31 cellular contexts compared by ENCODE assay signal in genomic region chr2:209809256-209809655, GRCh38. TPM values are rescaled to one million over a fixed set of nuclear protein-coding genes. Genes with fewer than 3 reads are reported as not detected.
"Had no signal": no experiment of that assay in that cellular context is flagged by ENCODE, and none has a peak within 500 bp of the region (broad histone marks: within the 10 kb centered on the region; RNA-seq: fewer than 3 reads in every experiment).

No MANE protein-coding gene starts in this region.

- H3K4me1 ChIP-seq: esophagus muscularis mucosa, foreskin keratinocyte, gastrocnemius medialis had no signal

- H3K27me3 ChIP-seq: brain microvascular endothelial cell, esophagus muscularis mucosa, foreskin keratinocyte, gastrocnemius medialis, heart left ventricle had no signal

- ATAC-seq: activated naive CD4-positive, alpha-beta T cell treated with anti-CD3 and anti-CD28 coated beads, Interleukin-2, amount 50 U/mL, for 72 hours; activated T-cell treated with anti-CD3 and anti-CD28 coated beads, Interleukin-2, amount 50 U/mL, for 72 hours; effector memory CD8-positive, alpha-beta T cell; foreskin keratinocyte; gastrocnemius medialis; T-helper 17 cell had no signal

- H3K36me3 Mint-ChIP-seq: activated naive CD4-positive, alpha-beta T cell treated with anti-CD3 and anti-CD28 coated beads, Interleukin-2, amount 10 ng/mL, durations not matched to agents 7 days and 5 days; activated naive CD4-positive, alpha-beta T cell treated with anti-CD3 and anti-CD28 coated beads, Interleukin-2, amount 50 U/mL, for 72 hours; activated naive CD8-positive, alpha-beta T cell treated with anti-CD3 and anti-CD28 coated beads, Interleukin-2, amount 10 ng/mL, durations not matched to agents 7 days and 5 days had no signal

- H3K4me3 ChIP-seq: esophagus muscularis mucosa, gastrocnemius medialis, heart left ventricle had no signal

- H3K9me3 ChIP-seq: esophagus muscularis mucosa, gastrocnemius medialis, heart left ventricle had no signal

- H3K4me1 Mint-ChIP-seq: activated CD4-positive, alpha-beta memory T cell treated with anti-CD3 and anti-CD28 coated beads, Interleukin-2, amount 10 ng/mL, durations not matched to agents 7 days and 5 days; activated CD4-positive, alpha-beta T cell treated with anti-CD3 and anti-CD28 coated beads, Interleukin-2, amount 10 ng/mL, durations not matched to agents 7 days and 5 days; activated naive CD4-positive, alpha-beta T cell treated with anti-CD3 and anti-CD28 coated beads, Interleukin-2, amount 10 ng/mL, durations not matched to agents 7 days and 5 days; activated naive CD8-positive, alpha-beta T cell treated with anti-CD3 and anti-CD28 coated beads, Interleukin-2, amount 10 ng/mL, durations not matched to agents 7 days and 5 days; T-helper 17 cell had no signal

- H3K27ac ChIP-seq: brain microvascular endothelial cell, esophagus muscularis mucosa, foreskin keratinocyte, gastrocnemius medialis, heart left ventricle, WERI-Rb-1 had no signal

- H3K27me3 Mint-ChIP-seq: activated CD4-positive, alpha-beta memory T cell treated with anti-CD3 and anti-CD28 coated beads, Interleukin-2, amount 10 ng/mL, durations not matched to agents 7 days and 5 days; activated CD4-positive, alpha-beta T cell treated with anti-CD3 and anti-CD28 coated beads, Interleukin-2, amount 10 ng/mL, durations not matched to agents 7 days and 5 days; activated naive CD4-positive, alpha-beta T cell treated with anti-CD3 and anti-CD28 coated beads, Interleukin-2, amount 10 ng/mL, durations not matched to agents 7 days and 5 days; activated naive CD8-positive, alpha-beta T cell treated with anti-CD3 and anti-CD28 coated beads, Interleukin-2, amount 10 ng/mL, durations not matched to agents 7 days and 5 days; T-helper 17 cell had no signal

- H3K27ac Mint-ChIP-seq: activated CD4-positive, alpha-beta memory T cell treated with anti-CD3 and anti-CD28 coated beads, Interleukin-2, amount 10 ng/mL, durations not matched to agents 7 days and 5 days; activated CD4-positive, alpha-beta T cell treated with anti-CD3 and anti-CD28 coated beads, Interleukin-2, amount 10 ng/mL, durations not matched to agents 7 days and 5 days; activated naive CD4-positive, alpha-beta T cell treated with anti-CD3 and anti-CD28 coated beads, Interleukin-2, amount 10 ng/mL, durations not matched to agents 7 days and 5 days; activated naive CD8-positive, alpha-beta T cell treated with anti-CD3 and anti-CD28 coated beads, Interleukin-2, amount 10 ng/mL, durations not matched to agents 7 days and 5 days; activated T-cell treated with anti-CD3 and anti-CD28 coated beads, Interleukin-2, amount 50 U/mL, for 24 hours; activated T-cell treated with anti-CD3 and anti-CD28 coated beads, Interleukin-2, amount 50 U/mL, for 72 hours; effector memory CD8-positive, alpha-beta T cell; T-helper 17 cell; T-helper 2 cell treated with Interferon-gamma antibody and Interleukin-4, amounts not matched to agents 5 μg/mL and 100 μg/mL, for 36 hours had no signal

- DNase-seq: activated CD4-positive, alpha-beta memory T cell treated with anti-CD3 and anti-CD28 coated beads, Interleukin-2, amount 10 ng/mL, durations not matched to agents 7 days and 5 days; activated CD4-positive, alpha-beta T cell treated with anti-CD3 and anti-CD28 coated beads for 1 hour; activated CD4-positive, alpha-beta T cell treated with anti-CD3 and anti-CD28 coated beads for 4 hours; activated CD4-positive, alpha-beta T cell treated with anti-CD3 and anti-CD28 coated beads, Interleukin-2, amount 10 ng/mL, durations not matched to agents 7 days and 5 days; activated CD4-positive, alpha-beta T cell treated with anti-CD3 and anti-CD28 coated beads, Interleukin-2, amount 50 U/mL, for 4 hours; activated CD4-positive, CD25-positive, alpha-beta regulatory T cell; activated CD8-positive, alpha-beta memory T cell treated with anti-CD3 and anti-CD28 coated beads, Interleukin-2, amount 50 U/mL, for 48 hours; activated gamma-delta T cell; activated naive CD4-positive, alpha-beta T cell; activated naive CD4-positive, alpha-beta T cell treated with anti-CD3 and anti-CD28 coated beads, Interleukin-2, amount 10 ng/mL, durations not matched to agents 7 days and 5 days; activated naive CD8-positive, alpha-beta T cell treated with anti-CD3 and anti-CD28 coated beads, Interleukin-2, amount 10 ng/mL, durations not matched to agents 7 days and 5 days; activated T-cell treated with anti-CD3 and anti-CD28 coated beads for 4 hours; activated T-cell treated with anti-CD3 and anti-CD28 coated beads, Interleukin-2, amount 50 U/mL, for 24 hours; activated T-cell treated with anti-CD3 and anti-CD28 coated beads, Interleukin-2, amount 50 U/mL, for 72 hours; brain microvascular endothelial cell; caudate nucleus; cortex of kidney; dermis blood vessel endothelial cell; effector CD4-positive, alpha-beta T cell; effector memory CD8-positive, alpha-beta T cell; erythroblast; foreskin keratinocyte; gastrocnemius medialis; glutamatergic neuron; T-helper 17 cell; T1000; WERI-Rb-1 had no signal

- H3K4me3 Mint-ChIP-seq: activated CD4-positive, alpha-beta memory T cell treated with anti-CD3 and anti-CD28 coated beads, Interleukin-2, amount 10 ng/mL, durations not matched to agents 7 days and 5 days; activated CD4-positive, alpha-beta T cell treated with anti-CD3 and anti-CD28 coated beads, Interleukin-2, amount 10 ng/mL, durations not matched to agents 7 days and 5 days; activated naive CD4-positive, alpha-beta T cell treated with anti-CD3 and anti-CD28 coated beads, Interleukin-2, amount 10 ng/mL, durations not matched to agents 7 days and 5 days; activated naive CD8-positive, alpha-beta T cell treated with anti-CD3 and anti-CD28 coated beads, Interleukin-2, amount 10 ng/mL, durations not matched to agents 7 days and 5 days; activated T-cell treated with anti-CD3 and anti-CD28 coated beads, Interleukin-2, amount 50 U/mL, for 24 hours; activated T-cell treated with anti-CD3 and anti-CD28 coated beads, Interleukin-2, amount 50 U/mL, for 72 hours; effector memory CD8-positive, alpha-beta T cell; T-helper 17 cell; T-helper 2 cell treated with Interferon-gamma antibody and Interleukin-4, amounts not matched to agents 5 μg/mL and 100 μg/mL, for 36 hours had no signal

- H3K36me3 ChIP-seq: brain microvascular endothelial cell, esophagus muscularis mucosa, gastrocnemius medialis, heart left ventricle, WERI-Rb-1 had no signal

- H3K9me3 Mint-ChIP-seq: activated CD4-positive, alpha-beta memory T cell treated with anti-CD3 and anti-CD28 coated beads, Interleukin-2, amount 10 ng/mL, durations not matched to agents 7 days and 5 days; activated CD4-positive, alpha-beta T cell treated with anti-CD3 and anti-CD28 coated beads, Interleukin-2, amount 10 ng/mL, durations not matched to agents 7 days and 5 days; activated naive CD4-positive, alpha-beta T cell treated with anti-CD3 and anti-CD28 coated beads, Interleukin-2, amount 50 U/mL, for 72 hours; activated naive CD8-positive, alpha-beta T cell treated with anti-CD3 and anti-CD28 coated beads, Interleukin-2, amount 10 ng/mL, durations not matched to agents 7 days and 5 days; activated T-cell treated with anti-CD3 and anti-CD28 coated beads, Interleukin-2, amount 50 U/mL, for 24 hours; activated T-cell treated with anti-CD3 and anti-CD28 coated beads, Interleukin-2, amount 50 U/mL, for 72 hours; effector memory CD8-positive, alpha-beta T cell; T-helper 2 cell treated with Interferon-gamma antibody and Interleukin-4, amounts not matched to agents 5 μg/mL and 100 μg/mL, for 36 hours had no signal

RNA-seq across cellular contexts. Expression of gene UNC80, which starts 37.6 kb away (rescaled TPM):
- total RNA-seq: activated CD4-positive, alpha-beta memory T cell treated with anti-CD3 and anti-CD28 coated beads, Interleukin-2, amount 10 ng/mL, durations not matched to agents 7 days and 5 days; activated CD4-positive, alpha-beta T cell treated with anti-CD3 and anti-CD28 coated beads, Interleukin-2, amount 10 ng/mL, durations not matched to agents 7 days and 5 days; activated naive CD4-positive, alpha-beta T cell treated with anti-CD3 and anti-CD28 coated beads, Interleukin-2, amount 50 U/mL, for 72 hours; activated naive CD8-positive, alpha-beta T cell treated with anti-CD3 and anti-CD28 coated beads, Interleukin-2, amount 10 ng/mL, durations not matched to agents 7 days and 5 days; activated T-cell treated with anti-CD3 and anti-CD28 coated beads, Interleukin-2, amount 50 U/mL, for 72 hours; gastrocnemius medialis; T-helper 17 cell had no signal
- polyA plus RNA-seq: foreskin keratinocyte had no signal
